17 cellular contexts compared by ENCODE assay signal in the genomic region with DNA sequence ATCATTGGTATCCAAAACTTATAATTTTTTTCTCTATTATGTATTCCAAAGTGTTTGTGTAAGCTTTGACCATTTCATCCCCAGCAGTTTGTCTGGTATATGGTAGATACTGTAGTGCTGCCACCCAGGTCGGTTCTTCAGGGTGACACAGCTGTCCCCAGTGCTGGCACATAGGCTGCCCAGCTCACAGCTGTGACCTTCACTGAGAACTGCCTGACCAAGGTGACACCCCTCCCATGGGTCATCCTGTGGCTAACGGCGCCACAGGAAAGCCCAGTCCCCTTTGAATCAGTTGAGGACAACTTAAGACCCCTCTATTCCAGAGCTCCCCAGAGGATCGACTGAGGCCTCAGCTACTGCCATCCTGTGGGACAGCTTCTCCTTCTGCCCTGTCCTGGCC.
A peak's percentile ranks its signal among the peaks of the same experiment; 100 is the strongest.
DNase-seq lines count a peak whose midpoint lies in the region; ATAC-seq and TF ChIP-seq lines count a peak whose summit lies in the region.
"Had no signal": no experiment of that assay in that cellular context is flagged by ENCODE, and none has a peak within 500 bp of the region (broad histone marks: within the 10 kb centered on the region; RNA-seq: fewer than 3 reads in every experiment).

No MANE protein-coding gene starts in this region.

- H4K8ac ChIP-seq in H9 (replicated peaks; ENCODE audit: insufficient read length, low read depth, low read length) = no peak overlapping the region

- H3K4ac ChIP-seq in H9 (ENCODE audit: low read depth, low read length) = no peak overlapping the region

- H2BK15ac ChIP-seq in H9 (ENCODE audit: low read depth, low read length) = no peak overlapping the region

- H2BK120ac ChIP-seq in H9 (ENCODE audit: low read depth, low read length, poor library complexity, severe bottlenecking) = no peak overlapping the region

- peaks cover 38% of the 10 kb centered on the region for H3K4me1 ChIP-seq in BLaER1
- peaks cover 15% of the 10 kb centered on the region; the same call in 1 of the 2 replicates for H3K4me1 ChIP-seq in H9 (ENCODE audit: insufficient read depth, low read length)
- H3K4me1 ChIP-seq: Caco-2, HAP-1 had no signal

- TF ChIP-seq CTCF in H9 (conservative IDR thresholded peaks at IDR 0.05) (no peak), GM10248 (IDR thresholded peaks at IDR 0.05; ENCODE audit: control extremely low read depth, extremely low read depth, low read depth, missing control alignments) (no peak)

- H3K23me2 ChIP-seq in H9 (ENCODE audit: insufficient read length, low read depth, low read length, poor library complexity, severe bottlenecking) = no peaks in the 10 kb centered on the region

- no peak overlapping the region for H3K4me3 ChIP-seq in BLaER1
- H3K4me3 ChIP-seq: GM12878, HAP-1 had no signal

- H3K18ac ChIP-seq in H9 (ENCODE audit: insufficient read length, low read depth, low read length) = no peak overlapping the region

- no peak overlapping the region for H4K91ac ChIP-seq in H9 (ENCODE audit: insufficient read length, low read depth, low read length)

- H2AK5ac ChIP-seq in H9 (ENCODE audit: insufficient read length, low read length) = peak overlapping the region; percentile 38

- H3K9me3 ChIP-seq in BLaER1 (peaks cover 15% of the 10 kb centered on the region), H9 (ENCODE audit: control insufficient read depth, low read depth, low read length) (no peaks in the 10 kb centered on the region)
- H3K9me3 ChIP-seq: Caco-2, HAP-1 had no signal

- peak overlapping the region; percentile 53 for H3K4me2 ChIP-seq in BLaER1
- H3K4me2 ChIP-seq in H9 (ENCODE audit: insufficient read depth, insufficient read length, low read length) = no peak overlapping the region

- H2BK20ac ChIP-seq in H9 (ENCODE audit: low read depth, low read length, poor library complexity, severe bottlenecking) = no peak overlapping the region

- no peak overlapping the region for H2BK5ac ChIP-seq in H9 (ENCODE audit: insufficient read length, low read length)

- H3K79me1 ChIP-seq in H9 (ENCODE audit: insufficient read depth, low read depth, low read length, poor library complexity, severe bottlenecking) = no peaks in the 10 kb centered on the region

- POLR2A ChIA-PET in GM10248 (lab: Yijun Ruan, JAX) = no interaction called here

- no peaks in the 10 kb centered on the region for H3K27me3 Mint-ChIP-seq in H9 (ENCODE audit: low read depth)
- H3K27me3 Mint-ChIP-seq: CD4-positive, alpha-beta T cell had no signal

- H3K9me3 Mint-ChIP-seq in H9 = no peaks in the 10 kb centered on the region
- no peaks in the 10 kb centered on the region for H3K9me3 Mint-ChIP-seq in stimulated activated effector memory CD8-positive, alpha-beta T cell treated with anti-CD3 and anti-CD28 coated beads, Interleukin-12 subunit alpha, Interleukin-12 subunit beta, amount 100 ng/mL, for 72 hours
- H3K9me3 Mint-ChIP-seq: CD4-positive, alpha-beta T cell had no signal

- H4K5ac ChIP-seq in H9 (ENCODE audit: insufficient read length, low read depth, low read length) = no peak overlapping the region

- H3K9ac ChIP-seq in BLaER1 (no peak overlapping the region), H9 (ENCODE audit: extremely low read depth, insufficient read length, low read length) (no peak overlapping the region)

- H3K79me2 ChIP-seq in H9 (ENCODE audit: insufficient read depth, low read length) = no peaks in the 10 kb centered on the region

- H3K56ac ChIP-seq in H9 (ENCODE audit: insufficient read length, low read depth, low read length) = no peak overlapping the region

- ATAC-seq in stimulated activated effector memory CD8-positive, alpha-beta T cell treated with anti-CD3 and anti-CD28 coated beads, Interleukin-12 subunit alpha, Interleukin-12 subunit beta, amount 100 ng/mL, for 72 hours = peak; percentile 40
- no peak for ATAC-seq in HG03460 (IDR thresholded peaks at IDR 0.05; ENCODE audit: unreplicated experiment)
- ATAC-seq: GM12878 had no signal

- no peaks in the 10 kb centered on the region for H3K27me3 ChIP-seq in BLaER1
- H3K27me3 ChIP-seq in H9 (ENCODE audit: insufficient read depth, low read length) = no peaks in the 10 kb centered on the region

- no peak overlapping the region for H3K14ac ChIP-seq in H9 (ENCODE audit: insufficient read depth, low read length)

- H4K20me1 ChIP-seq in BLaER1 (no peaks in the 10 kb centered on the region), H9 (ENCODE audit: control insufficient read depth, insufficient read depth, insufficient read length) (no peaks in the 10 kb centered on the region)

- no peaks in the 10 kb centered on the region; a peak in 3 of 7 replicates for H3K36me3 Mint-ChIP-seq in H9 (ENCODE audit: insufficient read depth in 1 of 3, low read depth in 3 of 3)
- H3K36me3 Mint-ChIP-seq in stimulated activated effector memory CD8-positive, alpha-beta T cell treated with anti-CD3 and anti-CD28 coated beads, Interleukin-12 subunit alpha, Interleukin-12 subunit beta, amount 100 ng/mL, for 72 hours = no peaks in the 10 kb centered on the region

- peak overlapping the region in 2 of 3 experiments; percentile 26 to 67; a peak in 3 of 7 replicates for H3K27ac Mint-ChIP-seq in H9
- H3K27ac Mint-ChIP-seq in stimulated activated effector memory CD8-positive, alpha-beta T cell treated with anti-CD3 and anti-CD28 coated beads, Interleukin-12 subunit alpha, Interleukin-12 subunit beta, amount 100 ng/mL, for 72 hours = no peak overlapping the region
- H3K27ac Mint-ChIP-seq: B cell; CD4-positive, alpha-beta T cell had no signal

- no peak overlapping the region for H3K4me3 Mint-ChIP-seq in H9
- no peak overlapping the region for H3K4me3 Mint-ChIP-seq in stimulated activated effector memory CD8-positive, alpha-beta T cell treated with anti-CD3 and anti-CD28 coated beads, Interleukin-12 subunit alpha, Interleukin-12 subunit beta, amount 100 ng/mL, for 72 hours
- H3K4me3 Mint-ChIP-seq: B cell; CD4-positive, alpha-beta T cell had no signal

- H3K4me1 Mint-ChIP-seq in H9 = peaks cover 54 to 58% of the 10 kb centered on the region in 2 experiments
- no peaks in the 10 kb centered on the region for H3K4me1 Mint-ChIP-seq in stimulated activated effector memory CD8-positive, alpha-beta T cell treated with anti-CD3 and anti-CD28 coated beads, Interleukin-12 subunit alpha, Interleukin-12 subunit beta, amount 100 ng/mL, for 72 hours
- H3K4me1 Mint-ChIP-seq: B cell had no signal

- no CpG with 5 or more reads among the region's 4 CpGs for WGBS in H9 (ENCODE audit: extremely low coverage, insufficient read length, low lambda C conversion rate)

- DNase-seq in H9 = no peak
- DNase-seq in islet precursor cell = peak; percentile 27
- peak in 1 of 2 donors; percentile 32 for DNase-seq in stimulated activated effector memory CD8-positive, alpha-beta T cell treated with anti-CD3 and anti-CD28 coated beads, Interleukin-12 subunit alpha, Interleukin-12 subunit beta, amount 100 ng/mL, for 72 hours (ENCODE audit: low spot score in 2 of 2)
- no peak for DNase-seq in NCI-H1105 treated with DMSO at 0.1 percent for 48 hours (lab: John Stamatoyannopoulos, UW)
- no peak for DNase-seq in GM10248 (ENCODE audit: extremely low spot score)
- DNase-seq: Caco-2; CD4-positive, alpha-beta T cell; DMS79; GF-D8; GOT3 had no signal

- H3K27ac ChIP-seq in BLaER1 (no peak overlapping the region), H9 (ENCODE audit: insufficient read length, low read depth, low read length) (no peak overlapping the region)
- H3K27ac ChIP-seq: C4-2B, HL-60 had no signal

- CTCF ChIA-PET in GM10248 (lab: Yijun Ruan, JAX) = interaction anchor here (1.1 kb wide), 1 partner anchor 27 kb away, joined by 3 read pairs; no protein-coding TSS in a partner anchor

- no peaks in the 10 kb centered on the region for H3K36me3 ChIP-seq in BLaER1
- H3K36me3 ChIP-seq: HAP-1 had no signal

- no peak overlapping the region for H2AFZ ChIP-seq in H9 (ENCODE audit: low read length)

- H3K23ac ChIP-seq in H9 (ENCODE audit: insufficient read length, low read depth, low read length) = no peak overlapping the region

- H3T11ph ChIP-seq in H9 (ENCODE audit: low read length) = no peak overlapping the region

- no peak overlapping the region for H2BK12ac ChIP-seq in H9 (ENCODE audit: insufficient read length, low read depth, low read length)
